Comparison of ENCODE assay signal across 8 cellular contexts in the genomic region with DNA sequence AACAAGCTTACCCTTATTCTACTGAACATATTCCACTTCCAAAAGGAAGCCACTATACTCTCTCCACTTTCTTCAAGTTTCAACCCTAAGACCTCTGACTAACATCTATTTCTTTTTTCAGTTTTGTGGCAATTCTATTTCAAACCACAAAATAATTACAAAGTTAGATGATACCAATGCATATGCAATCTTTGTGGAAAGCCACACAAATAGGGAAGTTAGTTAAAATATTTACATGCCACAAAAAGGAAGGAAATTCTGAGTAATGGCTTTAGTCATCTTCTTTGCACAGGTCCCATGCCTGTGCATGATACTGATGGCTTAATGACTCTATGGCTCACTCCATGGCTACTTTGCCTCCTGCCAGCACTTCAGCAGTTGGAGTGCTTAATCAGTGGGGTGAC. TPM values are rescaled to one million over a fixed set of nuclear protein-coding genes. Genes with fewer than 3 reads are reported as not detected.
DNase-seq lines count a peak whose midpoint lies in the region; ATAC-seq and TF ChIP-seq lines count a peak whose summit lies in the region.

No MANE protein-coding gene starts in this region.

- H3K36me3 ChIP-seq in DND-41 (ENCODE audit: insufficient read depth, low read length) (no peaks in the 10 kb centered on the region), vagina (no peaks in the 10 kb centered on the region)

- H3K4me3 ChIP-seq in DND-41 (ENCODE audit: low read depth in 1 of 2, low read length in 2 of 2) (no peak overlapping the region), vagina (no peak overlapping the region)

- no peak for DNase-seq in DND-41
- DNase-seq in activated naive CD8-positive, alpha-beta T cell treated with anti-CD3 and anti-CD28 coated beads for 36 hours = peak; percentile 29
- DNase-seq in SK-N-DZ (ENCODE audit: low spot score) = no peak
- DNase-seq in NCI-H1048 (lab: John Stamatoyannopoulos, UW) = no peak
- no peak for DNase-seq in vagina (ENCODE audit: extremely low spot score in 2 of 2)
- no peak for DNase-seq in cortex of kidney (lab: John Stamatoyannopoulos, UW)

- TF ChIP-seq CTCF in DND-41 (IDR thresholded peaks at IDR 0.05; ENCODE audit: borderline replicate concordance, extremely low read depth, low read length, poor library complexity, severe bottlenecking) (no peak), vagina (IDR thresholded peaks at IDR 0.05) (no peak)

- H3K4me1 Mint-ChIP-seq in activated naive CD8-positive, alpha-beta T cell treated with anti-CD3 and anti-CD28 coated beads for 36 hours = peaks cover 19% of the 10 kb centered on the region

- intact Hi-C loops in vagina (cut with DNase I) = no loop called here

- peak; percentile 29; the same call in 1 of the 3 replicates for ATAC-seq in DND-41 (ENCODE audit: insufficient read depth, low read depth)
- ATAC-seq in GM19463 (IDR thresholded peaks at IDR 0.05; ENCODE audit: unreplicated experiment) = peak; percentile 92
- peak; percentile 93 for ATAC-seq in HG03558 (IDR thresholded peaks at IDR 0.05; ENCODE audit: extremely low read depth, unreplicated experiment)

- H3K79me2 ChIP-seq in DND-41 (ENCODE audit: insufficient read depth, low read length) = no peaks in the 10 kb centered on the region

- H3K4me3 Mint-ChIP-seq in activated naive CD8-positive, alpha-beta T cell treated with anti-CD3 and anti-CD28 coated beads for 36 hours = no peak overlapping the region

- H3K27ac Mint-ChIP-seq in activated naive CD8-positive, alpha-beta T cell treated with anti-CD3 and anti-CD28 coated beads for 36 hours = no peak overlapping the region

- H3K4me2 ChIP-seq in DND-41 (ENCODE audit: insufficient read depth, low read length) = no peak overlapping the region

- peaks cover 4% of the 10 kb centered on the region for H3K27me3 Mint-ChIP-seq in activated naive CD8-positive, alpha-beta T cell treated with anti-CD3 and anti-CD28 coated beads for 36 hours

- H3K9me3 Mint-ChIP-seq in activated naive CD8-positive, alpha-beta T cell treated with anti-CD3 and anti-CD28 coated beads for 36 hours = peaks cover 5% of the 10 kb centered on the region

- H3K4me1 ChIP-seq in DND-41 (ENCODE audit: insufficient read depth, low read length) (peaks cover 6% of the 10 kb centered on the region; the same call in 1 of the 2 replicates), vagina (no peaks in the 10 kb centered on the region)

- H3K36me3 Mint-ChIP-seq in activated naive CD8-positive, alpha-beta T cell treated with anti-CD3 and anti-CD28 coated beads for 36 hours = peaks cover 1% of the 10 kb centered on the region

- TF ChIP-seq POLR2A in vagina (IDR thresholded peaks at IDR 0.05) = no peak

- H4K20me1 ChIP-seq in DND-41 (ENCODE audit: insufficient read depth, low read length) = no peaks in the 10 kb centered on the region

- no peak overlapping the region for H3K9ac ChIP-seq in DND-41 (ENCODE audit: low read depth, low read length)

- H3K27me3 ChIP-seq in DND-41 (ENCODE audit: insufficient read depth, low read length, poor library complexity) = no peaks in the 10 kb centered on the region
- H3K27me3 ChIP-seq in vagina = no peaks in the 10 kb centered on the region

- H3K9me3 ChIP-seq in DND-41 (ENCODE audit: insufficient read depth, low read length, severe bottlenecking) (no peaks in the 10 kb centered on the region), vagina (no peaks in the 10 kb centered on the region)

- no peak overlapping the region for H3K27ac ChIP-seq in DND-41 (ENCODE audit: low read length)
- no peak overlapping the region for H3K27ac ChIP-seq in vagina

- H2AFZ ChIP-seq in DND-41 (ENCODE audit: low read depth, low read length) = no peak overlapping the region

RNA-seq across cellular contexts. Expression of a gene that starts 57.0 kb away (rescaled TPM):
- 10 to 100 TPM; 12.1 to 12.6 TPM for total RNA-seq in activated naive CD8-positive, alpha-beta T cell treated with anti-CD3 and anti-CD28 coated beads for 36 hours
- polyA plus RNA-seq in SK-N-DZ (2014; cell fraction: cytosol; rRNA removed) = 0.01 TPM in 1 of 2 replicates, not detected in the other
- polyA plus RNA-seq in SK-N-DZ (2014; cell fraction: nucleus; rRNA removed) = 0.21 TPM in 1 of 2 replicates, not detected in the other
- total RNA-seq in vagina = 21.1 TPM

Comparison
In these comparisons a context has a peak if more than half of its experiments do, and no peak if none do; other contexts are left out.
1. ATAC-seq: peak in every context shown above with its lines; median percentile 93 in HG03558; 92 in GM19463; 29 in DND-41.